ENCODE assay signal across 14 cellular contexts in genomic region chr20:35956616-35957015, GRCh38.
"Had no signal": no experiment of that assay in that cellular context is flagged by ENCODE, and none has a peak within 500 bp of the region (broad histone marks: within the 10 kb centered on the region; RNA-seq: fewer than 3 reads in every experiment).

No MANE protein-coding gene starts in this region.

- H3K27ac Mint-ChIP-seq: activated CD8-positive, alpha-beta memory T cell treated with anti-CD3 and anti-CD28 coated beads, Interleukin-2, amount 10 ng/mL, durations not matched to agents 7 days and 5 days; stimulated activated effector memory CD8-positive, alpha-beta T cell treated with anti-CD3 and anti-CD28 coated beads, Interleukin-12 subunit alpha, Interleukin-12 subunit beta, amount 100 ng/mL, for 72 hours had no signal

- H3K27ac ChIP-seq: colonic mucosa, esophagus muscularis mucosa, parathyroid adenoma, SJSA1, upper lobe of left lung had no signal

- ATAC-seq: activated CD4-positive, CD25-positive, alpha-beta regulatory T cell treated with anti-CD3 and anti-CD28 coated beads, Interleukin-2, amount 50 U/mL, for 24 hours; activated CD8-positive, alpha-beta memory T cell treated with anti-CD3 and anti-CD28 coated beads, Interleukin-2, amount 10 ng/mL, durations not matched to agents 7 days and 5 days; activated naive CD4-positive, alpha-beta T cell treated with anti-CD3 and anti-CD28 coated beads, Interleukin-2, amount 50 U/mL, for 72 hours; activated T-cell treated with anti-CD3 and anti-CD28 coated beads, Interleukin-2, amount 50 U/mL, for 4 hours; stimulated activated effector memory CD8-positive, alpha-beta T cell treated with anti-CD3 and anti-CD28 coated beads, Interleukin-12 subunit alpha, Interleukin-12 subunit beta, amount 100 ng/mL, for 72 hours had no signal

- H3K9me3 Mint-ChIP-seq: stimulated activated effector memory CD8-positive, alpha-beta T cell treated with anti-CD3 and anti-CD28 coated beads, Interleukin-12 subunit alpha, Interleukin-12 subunit beta, amount 100 ng/mL, for 72 hours had no signal

- H3K4me3 Mint-ChIP-seq: activated CD8-positive, alpha-beta memory T cell treated with anti-CD3 and anti-CD28 coated beads, Interleukin-2, amount 10 ng/mL, durations not matched to agents 7 days and 5 days; activated T-cell treated with anti-CD3 and anti-CD28 coated beads, Interleukin-2, amount 50 U/mL, for 4 hours had no signal

- DNase-seq: activated CD8-positive, alpha-beta memory T cell treated with anti-CD3 and anti-CD28 coated beads, Interleukin-2, amount 10 ng/mL, durations not matched to agents 7 days and 5 days; activated effector memory CD4-positive, alpha-beta T cell treated with Interleukin-2 at 50 U/mL for 16 hours; activated T-cell treated with anti-CD3 and anti-CD28 coated beads, Interleukin-2, amount 50 U/mL, for 4 hours; central memory CD4-positive, alpha-beta T cell; colonic mucosa; glutamatergic neuron; T1000 had no signal
